Comparison of ENCODE assay signal across 2 cellular contexts in the genomic region with DNA sequence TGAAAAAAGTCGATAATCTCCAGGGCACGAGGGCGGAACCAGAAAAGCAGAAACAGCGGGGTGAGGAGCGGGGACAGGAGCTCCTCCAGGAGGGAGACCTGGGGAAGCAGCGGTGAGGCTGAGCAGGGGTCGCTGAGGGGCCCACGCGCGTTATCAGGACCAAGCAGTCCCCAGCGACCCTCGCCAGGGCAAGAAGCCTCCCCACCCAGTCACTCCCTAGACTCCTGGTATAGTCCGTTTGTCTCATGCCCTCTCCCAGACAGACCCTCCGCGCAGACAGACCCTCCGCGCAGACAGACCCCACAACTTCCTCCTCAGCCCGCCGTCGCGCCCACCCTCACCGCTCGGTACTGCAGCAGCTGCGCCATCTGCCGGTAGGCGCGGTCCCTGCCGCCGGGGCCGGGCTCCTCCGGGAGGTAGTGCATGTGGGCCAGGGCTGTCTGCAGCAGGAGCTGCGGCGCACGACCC.
TF ChIP-seq lines count a peak whose summit lies in the region.

No MANE protein-coding gene starts in this region.

TF ChIP-seq in HCT116, 20 proteins besides CTCF, POLR2A, EP300 and RAD21:
- TF ChIP-seq CBX3 (IDR thresholded peaks at IDR 0.05; ENCODE audit: low read depth): no peak
- no peak for TF ChIP-seq SIN3A (IDR thresholded peaks at IDR 0.05; ENCODE audit: low read depth)
- TF ChIP-seq ELF1 (IDR thresholded peaks at IDR 0.05; ENCODE audit: borderline replicate concordance, low read depth): no peak
- no peak for TF ChIP-seq TCF7L2 (IDR thresholded peaks at IDR 0.05; ENCODE audit: borderline replicate concordance, extremely low read depth, insufficient read depth, insufficient read length)
- no peak for TF ChIP-seq CEBPB (IDR thresholded peaks at IDR 0.05; ENCODE audit: low read depth)
- no peak for TF ChIP-seq EGR1 (IDR thresholded peaks at IDR 0.05; ENCODE audit: low read depth)
- no peak for TF ChIP-seq YY1 (IDR thresholded peaks at IDR 0.05; ENCODE audit: extremely low read depth, insufficient replicate concordance, low read depth, low read length)
- no peak for TF ChIP-seq EZH2 (IDR thresholded peaks at IDR 0.05)
- TF ChIP-seq SRF (IDR thresholded peaks at IDR 0.05; ENCODE audit: low read depth): no peak
- TF ChIP-seq EZH2phosphoT487 (IDR thresholded peaks at IDR 0.05; ENCODE audit: borderline replicate concordance): no peak
- TF ChIP-seq POLR2AphosphoS5 (IDR thresholded peaks at IDR 0.05; ENCODE audit: low read depth, low read length): no peak
- no peak for TF ChIP-seq JUND (IDR thresholded peaks at IDR 0.05)
- TF ChIP-seq SP1 (IDR thresholded peaks at IDR 0.05; ENCODE audit: low read depth): no peak
- TF ChIP-seq, protein P1, sequence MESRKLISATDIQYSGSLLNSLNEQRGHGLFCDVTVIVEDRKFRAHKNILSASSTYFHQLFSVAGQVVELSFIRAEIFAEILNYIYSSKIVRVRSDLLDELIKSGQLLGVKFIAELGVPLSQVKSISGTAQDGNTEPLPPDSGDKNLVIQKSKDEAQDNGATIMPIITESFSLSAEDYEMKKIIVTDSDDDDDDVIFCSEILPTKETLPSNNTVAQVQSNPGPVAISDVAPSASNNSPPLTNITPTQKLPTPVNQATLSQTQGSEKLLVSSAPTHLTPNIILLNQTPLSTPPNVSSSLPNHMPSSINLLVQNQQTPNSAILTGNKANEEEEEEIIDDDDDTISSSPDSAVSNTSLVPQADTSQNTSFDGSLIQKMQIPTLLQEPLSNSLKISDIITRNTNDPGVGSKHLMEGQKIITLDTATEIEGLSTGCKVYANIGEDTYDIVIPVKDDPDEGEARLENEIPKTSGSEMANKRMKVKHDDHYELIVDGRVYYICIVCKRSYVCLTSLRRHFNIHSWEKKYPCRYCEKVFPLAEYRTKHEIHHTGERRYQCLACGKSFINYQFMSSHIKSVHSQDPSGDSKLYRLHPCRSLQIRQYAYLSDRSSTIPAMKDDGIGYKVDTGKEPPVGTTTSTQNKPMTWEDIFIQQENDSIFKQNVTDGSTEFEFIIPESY (IDR thresholded peaks at IDR 0.05; ENCODE audit: extremely low read depth, insufficient replicate concordance, low read length): no peak
- no peak for TF ChIP-seq ZNF274 (IDR thresholded peaks at IDR 0.05; ENCODE audit: low read depth, low read length)
- TF ChIP-seq, protein P2, sequence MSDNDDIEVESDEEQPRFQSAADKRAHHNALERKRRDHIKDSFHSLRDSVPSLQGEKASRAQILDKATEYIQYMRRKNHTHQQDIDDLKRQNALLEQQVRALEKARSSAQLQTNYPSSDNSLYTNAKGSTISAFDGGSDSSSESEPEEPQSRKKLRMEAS (IDR thresholded peaks at IDR 0.05): no peak
- TF ChIP-seq, protein P3, sequence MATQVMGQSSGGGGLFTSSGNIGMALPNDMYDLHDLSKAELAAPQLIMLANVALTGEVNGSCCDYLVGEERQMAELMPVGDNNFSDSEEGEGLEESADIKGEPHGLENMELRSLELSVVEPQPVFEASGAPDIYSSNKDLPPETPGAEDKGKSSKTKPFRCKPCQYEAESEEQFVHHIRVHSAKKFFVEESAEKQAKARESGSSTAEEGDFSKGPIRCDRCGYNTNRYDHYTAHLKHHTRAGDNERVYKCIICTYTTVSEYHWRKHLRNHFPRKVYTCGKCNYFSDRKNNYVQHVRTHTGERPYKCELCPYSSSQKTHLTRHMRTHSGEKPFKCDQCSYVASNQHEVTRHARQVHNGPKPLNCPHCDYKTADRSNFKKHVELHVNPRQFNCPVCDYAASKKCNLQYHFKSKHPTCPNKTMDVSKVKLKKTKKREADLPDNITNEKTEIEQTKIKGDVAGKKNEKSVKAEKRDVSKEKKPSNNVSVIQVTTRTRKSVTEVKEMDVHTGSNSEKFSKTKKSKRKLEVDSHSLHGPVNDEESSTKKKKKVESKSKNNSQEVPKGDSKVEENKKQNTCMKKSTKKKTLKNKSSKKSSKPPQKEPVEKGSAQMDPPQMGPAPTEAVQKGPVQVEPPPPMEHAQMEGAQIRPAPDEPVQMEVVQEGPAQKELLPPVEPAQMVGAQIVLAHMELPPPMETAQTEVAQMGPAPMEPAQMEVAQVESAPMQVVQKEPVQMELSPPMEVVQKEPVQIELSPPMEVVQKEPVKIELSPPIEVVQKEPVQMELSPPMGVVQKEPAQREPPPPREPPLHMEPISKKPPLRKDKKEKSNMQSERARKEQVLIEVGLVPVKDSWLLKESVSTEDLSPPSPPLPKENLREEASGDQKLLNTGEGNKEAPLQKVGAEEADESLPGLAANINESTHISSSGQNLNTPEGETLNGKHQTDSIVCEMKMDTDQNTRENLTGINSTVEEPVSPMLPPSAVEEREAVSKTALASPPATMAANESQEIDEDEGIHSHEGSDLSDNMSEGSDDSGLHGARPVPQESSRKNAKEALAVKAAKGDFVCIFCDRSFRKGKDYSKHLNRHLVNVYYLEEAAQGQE (IDR thresholded peaks at IDR 0.05; ENCODE audit: low read depth): no peak
- TF ChIP-seq, protein P4, sequence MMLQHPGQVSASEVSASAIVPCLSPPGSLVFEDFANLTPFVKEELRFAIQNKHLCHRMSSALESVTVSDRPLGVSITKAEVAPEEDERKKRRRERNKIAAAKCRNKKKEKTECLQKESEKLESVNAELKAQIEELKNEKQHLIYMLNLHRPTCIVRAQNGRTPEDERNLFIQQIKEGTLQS (IDR thresholded peaks at IDR 0.05): no peak
- TF ChIP-seq FOSL1 (IDR thresholded peaks at IDR 0.05; ENCODE audit: low read depth): no peak
- no peak for TF ChIP-seq ZFX (IDR thresholded peaks at IDR 0.05)

TF ChIP-seq in H1, 55 proteins besides CTCF, POLR2A, EP300 and RAD21 (continues in another document):
- TF ChIP-seq TEAD4 (IDR thresholded peaks at IDR 0.05; ENCODE audit: low read depth, low read length): no peak
- no peak for TF ChIP-seq MAFK (IDR thresholded peaks at IDR 0.05; ENCODE audit: low read depth, low read length)
- TF ChIP-seq CEBPB (IDR thresholded peaks at IDR 0.05; ENCODE audit: low read depth, low read length): no peak
- TF ChIP-seq BRCA1 (IDR thresholded peaks at IDR 0.05; ENCODE audit: low read depth, low read length): no peak
- TF ChIP-seq, protein P5, sequence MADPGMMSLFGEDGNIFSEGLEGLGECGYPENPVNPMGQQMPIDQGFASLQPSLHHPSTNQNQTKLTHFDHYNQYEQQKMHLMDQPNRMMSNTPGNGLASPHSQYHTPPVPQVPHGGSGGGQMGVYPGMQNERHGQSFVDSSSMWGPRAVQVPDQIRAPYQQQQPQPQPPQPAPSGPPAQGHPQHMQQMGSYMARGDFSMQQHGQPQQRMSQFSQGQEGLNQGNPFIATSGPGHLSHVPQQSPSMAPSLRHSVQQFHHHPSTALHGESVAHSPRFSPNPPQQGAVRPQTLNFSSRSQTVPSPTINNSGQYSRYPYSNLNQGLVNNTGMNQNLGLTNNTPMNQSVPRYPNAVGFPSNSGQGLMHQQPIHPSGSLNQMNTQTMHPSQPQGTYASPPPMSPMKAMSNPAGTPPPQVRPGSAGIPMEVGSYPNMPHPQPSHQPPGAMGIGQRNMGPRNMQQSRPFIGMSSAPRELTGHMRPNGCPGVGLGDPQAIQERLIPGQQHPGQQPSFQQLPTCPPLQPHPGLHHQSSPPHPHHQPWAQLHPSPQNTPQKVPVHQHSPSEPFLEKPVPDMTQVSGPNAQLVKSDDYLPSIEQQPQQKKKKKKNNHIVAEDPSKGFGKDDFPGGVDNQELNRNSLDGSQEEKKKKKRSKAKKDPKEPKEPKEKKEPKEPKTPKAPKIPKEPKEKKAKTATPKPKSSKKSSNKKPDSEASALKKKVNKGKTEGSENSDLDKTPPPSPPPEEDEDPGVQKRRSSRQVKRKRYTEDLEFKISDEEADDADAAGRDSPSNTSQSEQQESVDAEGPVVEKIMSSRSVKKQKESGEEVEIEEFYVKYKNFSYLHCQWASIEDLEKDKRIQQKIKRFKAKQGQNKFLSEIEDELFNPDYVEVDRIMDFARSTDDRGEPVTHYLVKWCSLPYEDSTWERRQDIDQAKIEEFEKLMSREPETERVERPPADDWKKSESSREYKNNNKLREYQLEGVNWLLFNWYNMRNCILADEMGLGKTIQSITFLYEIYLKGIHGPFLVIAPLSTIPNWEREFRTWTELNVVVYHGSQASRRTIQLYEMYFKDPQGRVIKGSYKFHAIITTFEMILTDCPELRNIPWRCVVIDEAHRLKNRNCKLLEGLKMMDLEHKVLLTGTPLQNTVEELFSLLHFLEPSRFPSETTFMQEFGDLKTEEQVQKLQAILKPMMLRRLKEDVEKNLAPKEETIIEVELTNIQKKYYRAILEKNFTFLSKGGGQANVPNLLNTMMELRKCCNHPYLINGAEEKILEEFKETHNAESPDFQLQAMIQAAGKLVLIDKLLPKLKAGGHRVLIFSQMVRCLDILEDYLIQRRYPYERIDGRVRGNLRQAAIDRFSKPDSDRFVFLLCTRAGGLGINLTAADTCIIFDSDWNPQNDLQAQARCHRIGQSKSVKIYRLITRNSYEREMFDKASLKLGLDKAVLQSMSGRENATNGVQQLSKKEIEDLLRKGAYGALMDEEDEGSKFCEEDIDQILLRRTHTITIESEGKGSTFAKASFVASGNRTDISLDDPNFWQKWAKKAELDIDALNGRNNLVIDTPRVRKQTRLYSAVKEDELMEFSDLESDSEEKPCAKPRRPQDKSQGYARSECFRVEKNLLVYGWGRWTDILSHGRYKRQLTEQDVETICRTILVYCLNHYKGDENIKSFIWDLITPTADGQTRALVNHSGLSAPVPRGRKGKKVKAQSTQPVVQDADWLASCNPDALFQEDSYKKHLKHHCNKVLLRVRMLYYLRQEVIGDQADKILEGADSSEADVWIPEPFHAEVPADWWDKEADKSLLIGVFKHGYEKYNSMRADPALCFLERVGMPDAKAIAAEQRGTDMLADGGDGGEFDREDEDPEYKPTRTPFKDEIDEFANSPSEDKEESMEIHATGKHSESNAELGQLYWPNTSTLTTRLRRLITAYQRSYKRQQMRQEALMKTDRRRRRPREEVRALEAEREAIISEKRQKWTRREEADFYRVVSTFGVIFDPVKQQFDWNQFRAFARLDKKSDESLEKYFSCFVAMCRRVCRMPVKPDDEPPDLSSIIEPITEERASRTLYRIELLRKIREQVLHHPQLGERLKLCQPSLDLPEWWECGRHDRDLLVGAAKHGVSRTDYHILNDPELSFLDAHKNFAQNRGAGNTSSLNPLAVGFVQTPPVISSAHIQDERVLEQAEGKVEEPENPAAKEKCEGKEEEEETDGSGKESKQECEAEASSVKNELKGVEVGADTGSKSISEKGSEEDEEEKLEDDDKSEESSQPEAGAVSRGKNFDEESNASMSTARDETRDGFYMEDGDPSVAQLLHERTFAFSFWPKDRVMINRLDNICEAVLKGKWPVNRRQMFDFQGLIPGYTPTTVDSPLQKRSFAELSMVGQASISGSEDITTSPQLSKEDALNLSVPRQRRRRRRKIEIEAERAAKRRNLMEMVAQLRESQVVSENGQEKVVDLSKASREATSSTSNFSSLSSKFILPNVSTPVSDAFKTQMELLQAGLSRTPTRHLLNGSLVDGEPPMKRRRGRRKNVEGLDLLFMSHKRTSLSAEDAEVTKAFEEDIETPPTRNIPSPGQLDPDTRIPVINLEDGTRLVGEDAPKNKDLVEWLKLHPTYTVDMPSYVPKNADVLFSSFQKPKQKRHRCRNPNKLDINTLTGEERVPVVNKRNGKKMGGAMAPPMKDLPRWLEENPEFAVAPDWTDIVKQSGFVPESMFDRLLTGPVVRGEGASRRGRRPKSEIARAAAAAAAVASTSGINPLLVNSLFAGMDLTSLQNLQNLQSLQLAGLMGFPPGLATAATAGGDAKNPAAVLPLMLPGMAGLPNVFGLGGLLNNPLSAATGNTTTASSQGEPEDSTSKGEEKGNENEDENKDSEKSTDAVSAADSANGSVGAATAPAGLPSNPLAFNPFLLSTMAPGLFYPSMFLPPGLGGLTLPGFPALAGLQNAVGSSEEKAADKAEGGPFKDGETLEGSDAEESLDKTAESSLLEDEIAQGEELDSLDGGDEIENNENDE (IDR thresholded peaks at IDR 0.05; ENCODE audit: insufficient replicate concordance, low read length): no peak
- no peak for TF ChIP-seq ASH2L (IDR thresholded peaks at IDR 0.05; ENCODE audit: low read length)
- TF ChIP-seq BACH1 (IDR thresholded peaks at IDR 0.05; ENCODE audit: low read length): no peak
- no peak for TF ChIP-seq ZNF274 (IDR thresholded peaks at IDR 0.05; ENCODE audit: borderline replicate concordance, extremely low read depth, low read length)
- no peak for TF ChIP-seq RFX5 (IDR thresholded peaks at IDR 0.05; ENCODE audit: borderline replicate concordance, low read depth, low read length)
- TF ChIP-seq JUN (IDR thresholded peaks at IDR 0.05; ENCODE audit: low read depth, low read length): no peak
- peak; percentile 49; the same call in 1 of the 2 replicates for TF ChIP-seq EGR1 (IDR thresholded peaks at IDR 0.05; ENCODE audit: borderline replicate concordance, low read depth, low read length)
- TF ChIP-seq SP4 (IDR thresholded peaks at IDR 0.05; ENCODE audit: low read length): no peak
- TF ChIP-seq YY1 (IDR thresholded peaks at IDR 0.05; ENCODE audit: low read depth, low read length): 0 out of 2 replicates have a peak, but pooled peaks have one; percentile 5
- TF ChIP-seq NANOG (IDR thresholded peaks at IDR 0.05; ENCODE audit: insufficient read depth, low read depth, low read length, poor library complexity, severe bottlenecking): peak; percentile 13
- TF ChIP-seq SIN3A (conservative IDR thresholded peaks at IDR 0.05 in 1 of 2, IDR thresholded peaks at IDR 0.05 in 1 of 2; ENCODE audit: low read depth in 1 of 2, low read length in 2 of 2): peak in 1 of 2 experiments; percentile 52; a peak in 1 of 4 replicates
- TF ChIP-seq KDM1A (IDR thresholded peaks at IDR 0.05; ENCODE audit: borderline replicate concordance, low read length): no peak
- TF ChIP-seq TBP (IDR thresholded peaks at IDR 0.05; ENCODE audit: low read depth, low read length): no peak; the same call in 1 of the 2 replicates
- 0 out of 2 replicates have a peak, but pooled peaks have one; percentile 16 for TF ChIP-seq CREB1 (IDR thresholded peaks at IDR 0.05)
- TF ChIP-seq POU5F1 (IDR thresholded peaks at IDR 0.05; ENCODE audit: low read depth, low read length): no peak
- TF ChIP-seq, protein P6, sequence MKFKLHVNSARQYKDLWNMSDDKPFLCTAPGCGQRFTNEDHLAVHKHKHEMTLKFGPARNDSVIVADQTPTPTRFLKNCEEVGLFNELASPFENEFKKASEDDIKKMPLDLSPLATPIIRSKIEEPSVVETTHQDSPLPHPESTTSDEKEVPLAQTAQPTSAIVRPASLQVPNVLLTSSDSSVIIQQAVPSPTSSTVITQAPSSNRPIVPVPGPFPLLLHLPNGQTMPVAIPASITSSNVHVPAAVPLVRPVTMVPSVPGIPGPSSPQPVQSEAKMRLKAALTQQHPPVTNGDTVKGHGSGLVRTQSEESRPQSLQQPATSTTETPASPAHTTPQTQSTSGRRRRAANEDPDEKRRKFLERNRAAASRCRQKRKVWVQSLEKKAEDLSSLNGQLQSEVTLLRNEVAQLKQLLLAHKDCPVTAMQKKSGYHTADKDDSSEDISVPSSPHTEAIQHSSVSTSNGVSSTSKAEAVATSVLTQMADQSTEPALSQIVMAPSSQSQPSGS (IDR thresholded peaks at IDR 0.05; ENCODE audit: low read length): no peak
- no peak for TF ChIP-seq SAP30 (IDR thresholded peaks at IDR 0.05; ENCODE audit: insufficient read depth, insufficient replicate concordance, low read length)
- TF ChIP-seq JUND (IDR thresholded peaks at IDR 0.05; ENCODE audit: low read length): no peak
- no peak for TF ChIP-seq SIX5 (IDR thresholded peaks at IDR 0.05; ENCODE audit: low read depth, low read length)
- TF ChIP-seq GTF2F1 (IDR thresholded peaks at IDR 0.05; ENCODE audit: borderline replicate concordance, low read depth, low read length): no peak
- peak; percentile 55; the same call in 1 of the 2 replicates for TF ChIP-seq TAF1 (IDR thresholded peaks at IDR 0.05; ENCODE audit: low read depth, low read length)
- TF ChIP-seq, protein P7, sequence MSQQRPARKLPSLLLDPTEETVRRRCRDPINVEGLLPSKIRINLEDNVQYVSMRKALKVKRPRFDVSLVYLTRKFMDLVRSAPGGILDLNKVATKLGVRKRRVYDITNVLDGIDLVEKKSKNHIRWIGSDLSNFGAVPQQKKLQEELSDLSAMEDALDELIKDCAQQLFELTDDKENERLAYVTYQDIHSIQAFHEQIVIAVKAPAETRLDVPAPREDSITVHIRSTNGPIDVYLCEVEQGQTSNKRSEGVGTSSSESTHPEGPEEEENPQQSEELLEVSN (IDR thresholded peaks at IDR 0.05): no peak
- TF ChIP-seq PHF8 (conservative IDR thresholded peaks at IDR 0.05; ENCODE audit: low read depth, low read length): no peak
